8 cellular contexts compared by ENCODE assay signal in genomic region chr19:17488593-17489391, GRCh38. TPM values are rescaled to one million over a fixed set of nuclear protein-coding genes. Genes with fewer than 3 reads are reported as not detected.
DNase-seq lines count a peak whose midpoint lies in the region; ATAC-seq and TF ChIP-seq lines count a peak whose summit lies in the region.

No MANE protein-coding gene starts in this region.

- H3K4me3 ChIP-seq in right atrium auricular region (peak overlapping the region in 1 of 2 donors; percentile 16), left lung (peak overlapping the region in 1 of 2 donors; percentile 11)

- H3K4me1 ChIP-seq in right atrium auricular region (peaks cover 0 to 20% of the 10 kb centered on the region in 2 donors), left lung (peaks cover 0 to 17% of the 10 kb centered on the region in 2 donors)

- no peak for TF ChIP-seq CTCF in right atrium auricular region (IDR thresholded peaks at IDR 0.05)
- no peak for TF ChIP-seq CTCF in left lung (IDR thresholded peaks at IDR 0.05)

- H3K9me3 ChIP-seq in right atrium auricular region (no peaks in the 10 kb centered on the region), left lung (no peaks in the 10 kb centered on the region)

- H3K27ac ChIP-seq in right atrium auricular region (no peak overlapping the region), angular gyrus (ENCODE audit: low read depth, low read length) (peak overlapping the region; percentile 13), left lung (peak overlapping the region in 1 of 2 donors; percentile 5)

- no peak for DNase-seq in Right ventricle myocardium inferior (ENCODE audit: missing footprints)
- no peak for DNase-seq in right atrium auricular region (ENCODE audit: low spot score)
- peak; percentile 68 for DNase-seq in T-helper 22 cell (ENCODE audit: low read depth)
- peak; percentile 89 to 93 for DNase-seq in left lung
- peak; percentile 77 to 86 for DNase-seq in stimulated activated CD8-positive, alpha-beta memory T cell treated with anti-CD3 and anti-CD28 coated beads, Interleukin-15, amount 100 ng/mL, for 48 hours (ENCODE audit: low read depth in 2 of 2)
- no peak for DNase-seq in hippocampal formation (lab: John Stamatoyannopoulos, UW)
- DNase-seq in DMS114 treated with DMSO at 0.1 percent for 48 hours (lab: John Stamatoyannopoulos, UW; ENCODE audit: unreplicated experiment) = no peak

- intact Hi-C loops in Right ventricle myocardium inferior (cut with DNase I) = no loop called here
- intact Hi-C loops in left lung (cut with DNase I) = no loop called here

- H3K27me3 ChIP-seq in right atrium auricular region (no peaks in the 10 kb centered on the region), left lung (no peaks in the 10 kb centered on the region)

- ATAC-seq in Right ventricle myocardium inferior (peak; percentile 70), left lung (peak; percentile 99)

- H3K36me3 ChIP-seq in right atrium auricular region (peaks cover 11% of the 10 kb centered on the region), left lung (no peaks in the 10 kb centered on the region)

RNA-seq across cellular contexts. Expression of gene SLC27A1, which starts 18.5 kb away (rescaled TPM):
- total RNA-seq in Right ventricle myocardium inferior = 66.2 TPM
- 10 to 100 TPM; 31.2 to 65.6 TPM for total RNA-seq in right atrium auricular region
- total RNA-seq in left lung = 10 to 100 TPM; 16.9 to 21.9 TPM

RNA-seq across cellular contexts. Expression of gene PGLS, which starts 22.7 kb away (rescaled TPM):
- total RNA-seq in Right ventricle myocardium inferior (20.8 TPM), right atrium auricular region (10 to 100 TPM; 20.4 to 35.9 TPM), left lung (10 to 100 TPM; 78.2 to 85.4 TPM)

RNA-seq across cellular contexts. Expression of gene NXNL1, which starts 28.1 kb away (rescaled TPM):
- not detected for total RNA-seq in Right ventricle myocardium inferior
- total RNA-seq in right atrium auricular region = not detected
- not detected for total RNA-seq in left lung

RNA-seq across cellular contexts. Expression of gene TMEM221, which starts 40.3 kb away (rescaled TPM):
- not detected for total RNA-seq in Right ventricle myocardium inferior
- under 1 TPM; 0.30 to 0.51 TPM for total RNA-seq in right atrium auricular region
- not detected for total RNA-seq in left lung

Comparison
In these comparisons a context has a peak if more than half of its experiments do, and no peak if none do; other contexts are left out.
1. DNase-seq: peak in T-helper 22 cell (single experiment), left lung (2 of 2) and stimulated activated CD8-positive, alpha-beta memory T cell treated with anti-CD3 and anti-CD28 coated beads, Interleukin-15, amount 100 ng/mL, for 48 hours (2 of 2); none in Right ventricle myocardium inferior (single experiment), right atrium auricular region (single experiment), hippocampal formation (0 of 2) and DMS114 treated with DMSO at 0.1 percent for 48 hours (single experiment).